In the genomic region with DNA sequence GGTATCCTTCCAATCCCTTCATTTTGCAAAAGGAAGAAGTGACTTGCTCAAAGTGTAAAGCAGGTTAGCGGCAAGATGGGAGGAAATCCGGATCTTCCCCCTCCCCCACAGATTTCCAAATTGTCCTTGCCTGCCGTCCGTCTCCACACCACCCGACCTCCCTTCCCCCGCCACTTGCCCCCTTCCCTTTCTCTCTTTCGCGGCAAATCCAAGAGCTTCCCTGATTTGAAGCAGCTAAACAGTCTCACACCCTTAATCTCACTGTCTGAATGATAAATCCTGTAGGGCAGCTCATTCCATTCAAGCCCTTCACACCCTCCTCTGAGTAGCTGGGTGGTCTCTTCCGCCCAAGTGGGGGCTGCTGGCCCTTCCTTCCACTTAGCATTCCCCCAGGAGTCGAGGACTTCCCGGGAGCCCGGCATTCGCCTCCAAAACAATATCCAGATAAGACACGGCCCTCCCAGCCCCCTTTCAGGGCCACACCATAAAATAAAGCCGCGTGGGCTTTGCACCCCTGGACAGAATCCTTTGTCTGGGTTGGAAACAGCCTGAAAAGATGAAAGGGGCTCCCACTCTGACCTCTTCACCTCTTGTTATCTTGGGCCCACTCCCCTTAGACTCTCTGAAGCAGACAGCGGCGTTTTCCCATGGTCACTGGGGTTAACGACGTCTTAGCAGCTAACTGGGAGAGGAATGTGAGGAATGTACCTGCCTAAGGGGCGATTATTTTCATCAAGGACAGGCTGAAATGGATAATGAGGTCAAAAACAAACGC, we compare ENCODE assay signal across 14 cellular contexts. TPM values are rescaled to one million over a fixed set of nuclear protein-coding genes. Genes with fewer than 3 reads are reported as not detected.
DNase-seq lines count a peak whose midpoint lies in the region; ATAC-seq lines count a peak whose summit lies in the region.
"Had no signal": no experiment of that assay in that cellular context is flagged by ENCODE, and none has a peak within 500 bp of the region (broad histone marks: within the 10 kb centered on the region; RNA-seq: fewer than 3 reads in every experiment).

No MANE protein-coding gene starts in this region.

- no peaks in the 10 kb centered on the region for H3K27me3 ChIP-seq in CD8-positive, alpha-beta memory T cell (ENCODE audit: insufficient read depth, low read length, poor library complexity, severe bottlenecking)
- no peaks in the 10 kb centered on the region for H3K27me3 ChIP-seq in mucosa of stomach (ENCODE audit: control insufficient read depth, insufficient read depth, low read length)
- H3K27me3 ChIP-seq: ascending aorta had no signal

- no peak for ATAC-seq in GM18519 (IDR thresholded peaks at IDR 0.05; ENCODE audit: low FRiP score, unreplicated experiment)
- ATAC-seq: activated CD8-positive, alpha-beta memory T cell treated with anti-CD3 and anti-CD28 coated beads, Interleukin-2, amount 10 ng/mL, durations not matched to agents 7 days and 5 days had no signal

- H3K27ac Mint-ChIP-seq in CD8-positive, alpha-beta memory T cell, result peak overlapping the region in 3 of 8 donors; percentile 43 to 90 (median 68)
- H3K27ac Mint-ChIP-seq: activated CD8-positive, alpha-beta memory T cell treated with anti-CD3 and anti-CD28 coated beads, Interleukin-2, amount 10 ng/mL, durations not matched to agents 7 days and 5 days; memory B cell; T-helper 1 cell treated with Interleukin-12 subunit alpha and Interleukin-12 subunit beta and Interleukin-4 antibody, amounts not matched to agents 30 μg/mL and 1 μg/mL, for 36 hours had no signal

- H3K4me3 Mint-ChIP-seq in CD8-positive, alpha-beta memory T cell, result no peak overlapping the region
- H3K4me3 Mint-ChIP-seq: activated CD8-positive, alpha-beta memory T cell treated with anti-CD3 and anti-CD28 coated beads, Interleukin-2, amount 10 ng/mL, durations not matched to agents 7 days and 5 days; memory B cell; T-helper 1 cell treated with Interleukin-12 subunit alpha and Interleukin-12 subunit beta and Interleukin-4 antibody, amounts not matched to agents 30 μg/mL and 1 μg/mL, for 36 hours had no signal

- H3K27ac ChIP-seq in CD8-positive, alpha-beta memory T cell (ENCODE audit: low read depth, low read length), result peak overlapping the region; percentile 21
- H3K27ac ChIP-seq: ascending aorta, spleen had no signal

- H3K4me1 Mint-ChIP-seq in CD8-positive, alpha-beta memory T cell, result peaks cover 0 to 7% (median 7%) of the 10 kb centered on the region in 3 donors
- H3K4me1 Mint-ChIP-seq: memory B cell had no signal

- H3K4me3 ChIP-seq in CD8-positive, alpha-beta memory T cell (ENCODE audit: low read length), result no peak overlapping the region
- H3K4me3 ChIP-seq in mucosa of stomach (ENCODE audit: low read length), result no peak overlapping the region
- H3K4me3 ChIP-seq: ascending aorta, spleen had no signal

- peaks cover 0 to 7% of the 10 kb centered on the region in 2 donors for H3K27me3 Mint-ChIP-seq in CD8-positive, alpha-beta memory T cell

- CTCF ChIA-PET in CD8-positive, alpha-beta memory T cell (lab: Charles Lee), result interaction anchor here (0.7 kb wide), 1 partner anchor 33 kb away, joined by 3 read pairs; no protein-coding TSS in a partner anchor

- H3K4me1 ChIP-seq in CD8-positive, alpha-beta memory T cell (ENCODE audit: insufficient read depth, low read length), result no peaks in the 10 kb centered on the region
- H3K4me1 ChIP-seq in mucosa of stomach (ENCODE audit: control insufficient read depth, insufficient read depth, low read length), result peaks cover 24% of the 10 kb centered on the region

- H3K9me3 ChIP-seq in CD8-positive, alpha-beta memory T cell (ENCODE audit: low read length), result no peaks in the 10 kb centered on the region
- H3K9me3 ChIP-seq in mucosa of stomach (ENCODE audit: control insufficient read depth, low read length), result no peaks in the 10 kb centered on the region
- H3K9me3 ChIP-seq: ascending aorta, spleen had no signal

- no peaks in the 10 kb centered on the region for H3K9me3 Mint-ChIP-seq in CD8-positive, alpha-beta memory T cell
- H3K9me3 Mint-ChIP-seq: memory B cell; T-helper 1 cell treated with Interleukin-12 subunit alpha and Interleukin-12 subunit beta and Interleukin-4 antibody, amounts not matched to agents 30 μg/mL and 1 μg/mL, for 36 hours had no signal

- no peak for DNase-seq in CD8-positive, alpha-beta memory T cell
- peak; percentile 5 for DNase-seq in NCI-H2227 treated with DMSO at 0.1 percent for 48 hours (lab: John Stamatoyannopoulos, UW)
- DNase-seq in ecto neural progenitor cell (ENCODE audit: low spot score), result peak; percentile 93
- no peak for DNase-seq in HT-29 (ENCODE audit: low spot score)
- DNase-seq in COR-L47 (lab: John Stamatoyannopoulos, UW), result no peak
- no peak for DNase-seq in HUDEP-2 (lab: John Stamatoyannopoulos, UW; ENCODE audit: unreplicated experiment in 76 of 76)
- DNase-seq: activated CD8-positive, alpha-beta memory T cell treated with anti-CD3 and anti-CD28 coated beads, Interleukin-2, amount 10 ng/mL, durations not matched to agents 7 days and 5 days; NCI-H748 treated with DMSO at 0.1 percent for 48 hours; spleen had no signal

- no peaks in the 10 kb centered on the region for H3K36me3 ChIP-seq in CD8-positive, alpha-beta memory T cell (ENCODE audit: insufficient read depth, low read length)
- H3K36me3 ChIP-seq in mucosa of stomach (ENCODE audit: control insufficient read depth, insufficient read depth, low read length), result no peaks in the 10 kb centered on the region
- H3K36me3 ChIP-seq: ascending aorta, spleen had no signal

- peak overlapping the region; percentile 20 for H3K9ac ChIP-seq in mucosa of stomach (ENCODE audit: low read length)

- no peaks in the 10 kb centered on the region for H3K36me3 Mint-ChIP-seq in CD8-positive, alpha-beta memory T cell
- H3K36me3 Mint-ChIP-seq: activated CD8-positive, alpha-beta memory T cell treated with anti-CD3 and anti-CD28 coated beads, Interleukin-2, amount 10 ng/mL, durations not matched to agents 7 days and 5 days; memory B cell had no signal

- POLR2A ChIA-PET in CD8-positive, alpha-beta memory T cell (lab: Charles Lee), result interaction anchor here (0.5 kb wide), 1 partner anchor 13 kb away, joined by 3 read pairs; no protein-coding TSS in a partner anchor

RNA-seq across cellular contexts. Expression of gene PIM1, which starts 44.0 kb away (rescaled TPM):
- 10 to 100 TPM; 93.7 to 99.1 TPM for total RNA-seq in CD8-positive, alpha-beta memory T cell
- 253 TPM for polyA plus RNA-seq in CD8-positive, alpha-beta memory T cell
- total RNA-seq in HT-29 (2014; rRNA removed; shearing (Covaris generic)), result 20.0 and 23.6 TPM in 2 replicates

Comparison
In these comparisons a context has a peak if more than half of its experiments do, and no peak if none do; other contexts are left out.
1. DNase-seq: peak in NCI-H2227 treated with DMSO at 0.1 percent for 48 hours (single experiment) and ecto neural progenitor cell (single experiment); none in CD8-positive, alpha-beta memory T cell (0 of 5), HT-29 (single experiment), COR-L47 (single experiment) and HUDEP-2 (0 of 76).